ENCODE assay signal across 14 cellular contexts in genomic region chrX:133543654-133544053, GRCh38.
"Had no signal": no experiment of that assay in that cellular context is flagged by ENCODE, and none has a peak within 500 bp of the region (broad histone marks: within the 10 kb centered on the region; RNA-seq: fewer than 3 reads in every experiment).

No MANE protein-coding gene starts in this region.

- H2AFZ ChIP-seq: parathyroid adenoma had no signal

- H3K9me3 Mint-ChIP-seq: activated naive CD4-positive, alpha-beta T cell treated with anti-CD3 and anti-CD28 coated beads, Interleukin-2, amount 50 U/mL, for 72 hours; activated T-cell treated with anti-CD3 and anti-CD28 coated beads, Interleukin-2, amount 50 U/mL, for 4 hours had no signal

- ATAC-seq: activated CD8-positive, alpha-beta memory T cell treated with anti-CD3 and anti-CD28 coated beads, Interleukin-2, amount 10 ng/mL, durations not matched to agents 7 days and 5 days; activated naive CD4-positive, alpha-beta T cell treated with anti-CD3 and anti-CD28 coated beads, Interleukin-2, amount 50 U/mL, for 72 hours; activated T-cell treated with anti-CD3 and anti-CD28 coated beads, Interleukin-2, amount 50 U/mL, for 4 hours; stimulated activated memory B cell treated with anti-CD40 and anti-IgM and Interleukin-4, amounts not matched to agents 10 μg/mL and 1 μg/mL and 100 μg/mL, for 72 hours had no signal

- H3K36me3 Mint-ChIP-seq: activated CD8-positive, alpha-beta memory T cell treated with anti-CD3 and anti-CD28 coated beads, Interleukin-2, amount 10 ng/mL, durations not matched to agents 7 days and 5 days; activated naive CD4-positive, alpha-beta T cell treated with anti-CD3 and anti-CD28 coated beads, Interleukin-2, amount 50 U/mL, for 72 hours; naive B cell; stimulated activated memory B cell treated with anti-CD40 and anti-IgM and Interleukin-4, amounts not matched to agents 10 μg/mL and 1 μg/mL and 100 μg/mL, for 72 hours had no signal

- H3K4me1 Mint-ChIP-seq: activated CD8-positive, alpha-beta memory T cell treated with anti-CD3 and anti-CD28 coated beads, Interleukin-2, amount 10 ng/mL, durations not matched to agents 7 days and 5 days; naive B cell; stimulated activated memory B cell treated with anti-CD40 and anti-IgM and Interleukin-4, amounts not matched to agents 10 μg/mL and 1 μg/mL and 100 μg/mL, for 72 hours had no signal

- DNase-seq: activated CD4-positive, alpha-beta T cell treated with anti-CD3 and anti-CD28 coated beads for 1 hour; activated CD4-positive, alpha-beta T cell treated with anti-CD3 and anti-CD28 coated beads, Interleukin-2, amount 50 U/mL, for 48 hours; activated CD8-positive, alpha-beta memory T cell treated with anti-CD3 and anti-CD28 coated beads, Interleukin-2, amount 10 ng/mL, durations not matched to agents 7 days and 5 days; activated effector memory CD4-positive, alpha-beta T cell treated with anti-CD3 and anti-CD28 coated beads, Interleukin-2, amount 50 U/mL, for 16 hours; activated T-cell treated with anti-CD3 and anti-CD28 coated beads, Interleukin-2, amount 50 U/mL, for 4 hours; dermis blood vessel endothelial cell; gastrocnemius medialis; naive B cell; substantia nigra; T1000 had no signal

- H3K9me3 ChIP-seq: gastrocnemius medialis had no signal

- H3K9ac ChIP-seq: parathyroid adenoma had no signal

- H3K27ac ChIP-seq: brain microvascular endothelial cell, gastrocnemius medialis, parathyroid adenoma had no signal

- H3K79me2 ChIP-seq: parathyroid adenoma had no signal

- H3K4me3 ChIP-seq: gastrocnemius medialis had no signal

- H3K27ac Mint-ChIP-seq: activated CD8-positive, alpha-beta memory T cell treated with anti-CD3 and anti-CD28 coated beads, Interleukin-2, amount 10 ng/mL, durations not matched to agents 7 days and 5 days; activated naive CD4-positive, alpha-beta T cell treated with anti-CD3 and anti-CD28 coated beads, Interleukin-2, amount 50 U/mL, for 72 hours; naive B cell; stimulated activated memory B cell treated with anti-CD40 and anti-IgM and Interleukin-4, amounts not matched to agents 10 μg/mL and 1 μg/mL and 100 μg/mL, for 72 hours had no signal

- H3K36me3 ChIP-seq: brain microvascular endothelial cell, gastrocnemius medialis had no signal

- H3K4me1 ChIP-seq: parathyroid adenoma had no signal

- H3K27me3 Mint-ChIP-seq: activated CD8-positive, alpha-beta memory T cell treated with anti-CD3 and anti-CD28 coated beads, Interleukin-2, amount 10 ng/mL, durations not matched to agents 7 days and 5 days; stimulated activated memory B cell treated with anti-CD40 and anti-IgM and Interleukin-4, amounts not matched to agents 10 μg/mL and 1 μg/mL and 100 μg/mL, for 72 hours had no signal

- H3K27me3 ChIP-seq: brain microvascular endothelial cell, gastrocnemius medialis had no signal

- H3K4me3 Mint-ChIP-seq: activated CD8-positive, alpha-beta memory T cell treated with anti-CD3 and anti-CD28 coated beads, Interleukin-2, amount 10 ng/mL, durations not matched to agents 7 days and 5 days; activated T-cell treated with anti-CD3 and anti-CD28 coated beads, Interleukin-2, amount 50 U/mL, for 4 hours; naive B cell; stimulated activated memory B cell treated with anti-CD40 and anti-IgM and Interleukin-4, amounts not matched to agents 10 μg/mL and 1 μg/mL and 100 μg/mL, for 72 hours had no signal
